Comparison of ENCODE assay signal across 15 cellular contexts in genomic region chr13:81133066-81133465, GRCh38.
"Had no signal": no experiment of that assay in that cellular context is flagged by ENCODE, and none has a peak within 500 bp of the region (broad histone marks: within the 10 kb centered on the region; RNA-seq: fewer than 3 reads in every experiment).

No MANE protein-coding gene starts in this region.

- DNase-seq: activated CD4-positive, alpha-beta memory T cell treated with anti-CD3 and anti-CD28 coated beads for 36 hours; activated CD4-positive, alpha-beta T cell treated with anti-CD3 and anti-CD28 coated beads for 1 hour; activated gamma-delta T cell treated with Interleukin-2 at 50 U/mL for 16 hours; activated naive CD8-positive, alpha-beta T cell treated with anti-CD3 and anti-CD28 coated beads for 36 hours; activated T-cell treated with anti-CD3 and anti-CD28 coated beads, Interleukin-2, amount 50 U/mL, for 72 hours; aorta; effector memory CD4-positive, alpha-beta T cell; erythroblast; heart left ventricle; left ventricle myocardium superior; pancreas; retina; stimulated activated CD4-positive, alpha-beta T cell treated with anti-CD3 and anti-CD28 coated beads, Interleukin-4, amount 100 ng/mL, for 4 hours; stomach had no signal

- H3K9me3 ChIP-seq: heart left ventricle, pancreas, stomach, thoracic aorta had no signal

- H3K4me3 ChIP-seq: heart left ventricle, pancreas, stomach, thoracic aorta had no signal

- FAIRE-seq: pancreas had no signal

- H3K27ac ChIP-seq: heart left ventricle, pancreas, stomach, thoracic aorta had no signal

- H3K27me3 ChIP-seq: heart left ventricle, pancreas, stomach had no signal

- H3K4me1 ChIP-seq: heart left ventricle, pancreas, stomach had no signal

- ATAC-seq: activated T-cell treated with anti-CD3 and anti-CD28 coated beads, Interleukin-2, amount 50 U/mL, for 72 hours; heart left ventricle; left ventricle myocardium superior; pancreas had no signal

- H3K36me3 ChIP-seq: heart left ventricle, pancreas, stomach, thoracic aorta had no signal
